Comparison of ENCODE assay signal across 9 cellular contexts in the genomic region with DNA sequence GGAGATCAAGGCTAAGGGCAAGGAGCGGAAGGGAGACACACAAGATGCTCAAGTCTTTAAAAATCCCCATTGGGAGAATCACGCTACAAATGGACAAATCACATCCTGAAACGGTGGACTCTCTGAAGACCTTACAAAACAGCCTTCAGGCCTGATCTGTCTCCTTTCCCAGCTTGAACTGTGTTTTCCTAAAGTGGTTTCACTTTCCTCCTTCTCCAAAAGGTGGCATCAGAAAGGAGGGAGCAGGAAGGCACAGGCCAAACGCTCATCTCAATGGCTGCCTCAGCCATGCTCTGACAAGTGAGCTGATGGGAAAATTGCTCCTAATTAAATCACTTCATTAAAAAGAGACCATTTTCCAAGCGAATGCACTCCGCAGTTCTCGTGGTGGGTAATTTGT. TPM values are rescaled to one million over a fixed set of nuclear protein-coding genes. Genes with fewer than 3 reads are reported as not detected.
DNase-seq lines count a peak whose midpoint lies in the region; ATAC-seq and TF ChIP-seq lines count a peak whose summit lies in the region.
"Had no signal": no experiment of that assay in that cellular context is flagged by ENCODE, and none has a peak within 500 bp of the region (broad histone marks: within the 10 kb centered on the region; RNA-seq: fewer than 3 reads in every experiment).

No MANE protein-coding gene starts in this region.

- no peaks in the 10 kb centered on the region for H3K27me3 ChIP-seq in right lobe of liver

- TF ChIP-seq CTCF in astrocyte of the spinal cord (IDR thresholded peaks at IDR 0.05; ENCODE audit: low read depth, low read length), result peak; percentile 60
- peak in 3 of 4 donors; percentile 25 to 40 (median 38) for TF ChIP-seq CTCF in right lobe of liver (IDR thresholded peaks at IDR 0.05)

- in situ Hi-C loops in astrocyte of the spinal cord (cut with HindIII; ENCODE audit: low sequenced_read_pairs), result no loop called here

- no peak for TF ChIP-seq POLR2A in right lobe of liver (IDR thresholded peaks at IDR 0.05)

- intact Hi-C loops in right lobe of liver (cut with DNase I), result no loop called here

- WGBS in right lobe of liver (ENCODE audit: insufficient coverage, low coverage, low lambda C conversion rate, missing lambda C conversion rate), result 63% methylated on average over 4 of the region's 7 CpGs

- DNase-seq in D341Med (ENCODE audit: low spot score), result peak; percentile 57
- DNase-seq in NCI-H1694 (lab: John Stamatoyannopoulos, UW), result peak; percentile 83
- DNase-seq in astrocyte of the spinal cord (ENCODE audit: low read depth, low spot score), result peak; percentile 92
- DNase-seq in right lobe of liver, result no peak
- DNase-seq in ureter (ENCODE audit: low spot score), result no peak
- no peak for DNase-seq in T-helper 9 cell

- H3K36me3 ChIP-seq in right lobe of liver, result no peaks in the 10 kb centered on the region
- H3K36me3 ChIP-seq: neutrophil had no signal

- no peaks in the 10 kb centered on the region for H3K4me1 ChIP-seq in right lobe of liver

- H3K27ac ChIP-seq in right lobe of liver, result no peak overlapping the region
- H3K27ac ChIP-seq: neutrophil had no signal

- ATAC-seq in right lobe of liver (peak; percentile 62 to 77 (median 71)), HG02759 (IDR thresholded peaks at IDR 0.05; ENCODE audit: unreplicated experiment) (no peak), GM18873 (IDR thresholded peaks at IDR 0.05; ENCODE audit: low FRiP score, unreplicated experiment) (no peak)

- H3K4me3 ChIP-seq in astrocyte of the spinal cord (ENCODE audit: low read depth, low read length) (no peak overlapping the region), right lobe of liver (no peak overlapping the region)

- no peaks in the 10 kb centered on the region for H3K9me3 ChIP-seq in right lobe of liver
- H3K9me3 ChIP-seq: neutrophil had no signal

RNA-seq across cellular contexts. Expression of a gene that starts 47.7 kb away (rescaled TPM):
- total RNA-seq in right lobe of liver (1 to 10 TPM; 4.6 to 10.0 (median 6.4) TPM), ureter (13.8 TPM)

Comparison
In these comparisons a context has a peak if more than half of its experiments do, and no peak if none do; other contexts are left out.
1. DNase-seq: peak in D341Med (single experiment), NCI-H1694 (single experiment) and astrocyte of the spinal cord (single experiment); none in right lobe of liver (0 of 3), ureter (single experiment) and T-helper 9 cell (single experiment).
2. ATAC-seq: peak in right lobe of liver (4 of 4); none in HG02759 (single experiment) and GM18873 (single experiment).